ENCODE assay signal across 6 cellular contexts in the genomic region with DNA sequence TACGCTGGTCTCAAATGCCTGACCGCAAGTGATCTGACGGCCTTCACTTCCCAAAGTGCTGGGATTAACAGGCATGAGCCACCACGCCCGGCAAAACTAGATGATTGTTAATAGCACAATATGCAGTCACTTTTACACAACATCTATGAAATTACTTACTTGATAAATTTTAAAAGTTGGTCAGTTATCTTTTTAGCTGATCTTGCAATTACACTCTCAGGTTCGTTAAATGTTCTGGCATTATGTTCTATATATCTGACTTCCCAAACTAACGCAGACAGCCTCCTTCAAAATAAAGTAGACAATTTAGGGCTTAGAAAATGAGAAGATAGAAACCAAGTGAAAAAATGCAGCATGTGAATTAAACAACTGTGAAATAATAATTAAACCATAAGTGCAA.
"Had no signal": no experiment of that assay in that cellular context is flagged by ENCODE, and none has a peak within 500 bp of the region (broad histone marks: within the 10 kb centered on the region; RNA-seq: fewer than 3 reads in every experiment).

No MANE protein-coding gene starts in this region.

- FAIRE-seq: H54 had no signal

- H3K27ac ChIP-seq: HL-60 had no signal

- DNase-seq: GOT3, H9, HCEC 1CT, KG1 had no signal
